1 cellular context compared by ENCODE assay signal in genomic region chr19:12945479-12946091, GRCh38.
TF ChIP-seq lines count a peak whose summit lies in the region.

TSS of gene RAD23A (plus strand) at chr19:12945862. CDS start at chr19:12945949, 87 bp downstream.

TF ChIP-seq in HCT116, 20 proteins besides CTCF, POLR2A, EP300 and RAD21 (continued from another document):
- TF ChIP-seq ZBTB33 (IDR thresholded peaks at IDR 0.05; ENCODE audit: extremely low read depth, insufficient replicate concordance, low read length) (peak; percentile 72), POLR2AphosphoS5 (IDR thresholded peaks at IDR 0.05; ENCODE audit: low read depth, low read length) (peak; percentile 83), SP1 (IDR thresholded peaks at IDR 0.05; ENCODE audit: low read depth) (peak; percentile 66), SRF (IDR thresholded peaks at IDR 0.05; ENCODE audit: low read depth) (no peak), EGR1 (IDR thresholded peaks at IDR 0.05; ENCODE audit: low read depth) (peak; percentile 37; the same call in 1 of the 2 replicates), ELF1 (IDR thresholded peaks at IDR 0.05; ENCODE audit: borderline replicate concordance, low read depth) (no peak; the same call in 1 of the 2 replicates), ZFX (IDR thresholded peaks at IDR 0.05) (no peak)
TF ChIP-seq in HCT116: peak in this region for 9.
